Comparison of ENCODE assay signal across 1 cellular context in the genomic region with DNA sequence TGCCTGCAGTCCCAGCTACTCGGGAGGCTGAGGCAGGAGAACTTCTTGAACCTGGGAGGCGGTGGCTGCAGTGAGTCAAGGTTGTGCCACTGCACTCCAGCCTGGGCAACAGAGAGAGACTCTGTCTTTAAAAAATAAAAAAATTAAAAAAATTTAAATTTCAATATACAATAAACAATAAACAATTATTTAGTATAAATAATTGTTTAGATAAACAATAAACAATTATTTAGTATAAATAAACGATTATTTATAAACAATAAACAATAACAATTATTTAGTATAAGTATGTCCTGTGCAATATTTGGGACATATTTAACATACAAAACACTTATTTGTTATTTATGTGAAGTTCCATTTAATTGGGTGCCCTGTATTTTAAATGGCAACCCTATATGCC.
TF ChIP-seq lines count a peak whose summit lies in the region.

No MANE protein-coding gene starts in this region.

TF ChIP-seq in GM23338, 12 proteins besides CTCF, POLR2A, EP300 and RAD21 (continued from another document):
- TF ChIP-seq, protein P1, sequence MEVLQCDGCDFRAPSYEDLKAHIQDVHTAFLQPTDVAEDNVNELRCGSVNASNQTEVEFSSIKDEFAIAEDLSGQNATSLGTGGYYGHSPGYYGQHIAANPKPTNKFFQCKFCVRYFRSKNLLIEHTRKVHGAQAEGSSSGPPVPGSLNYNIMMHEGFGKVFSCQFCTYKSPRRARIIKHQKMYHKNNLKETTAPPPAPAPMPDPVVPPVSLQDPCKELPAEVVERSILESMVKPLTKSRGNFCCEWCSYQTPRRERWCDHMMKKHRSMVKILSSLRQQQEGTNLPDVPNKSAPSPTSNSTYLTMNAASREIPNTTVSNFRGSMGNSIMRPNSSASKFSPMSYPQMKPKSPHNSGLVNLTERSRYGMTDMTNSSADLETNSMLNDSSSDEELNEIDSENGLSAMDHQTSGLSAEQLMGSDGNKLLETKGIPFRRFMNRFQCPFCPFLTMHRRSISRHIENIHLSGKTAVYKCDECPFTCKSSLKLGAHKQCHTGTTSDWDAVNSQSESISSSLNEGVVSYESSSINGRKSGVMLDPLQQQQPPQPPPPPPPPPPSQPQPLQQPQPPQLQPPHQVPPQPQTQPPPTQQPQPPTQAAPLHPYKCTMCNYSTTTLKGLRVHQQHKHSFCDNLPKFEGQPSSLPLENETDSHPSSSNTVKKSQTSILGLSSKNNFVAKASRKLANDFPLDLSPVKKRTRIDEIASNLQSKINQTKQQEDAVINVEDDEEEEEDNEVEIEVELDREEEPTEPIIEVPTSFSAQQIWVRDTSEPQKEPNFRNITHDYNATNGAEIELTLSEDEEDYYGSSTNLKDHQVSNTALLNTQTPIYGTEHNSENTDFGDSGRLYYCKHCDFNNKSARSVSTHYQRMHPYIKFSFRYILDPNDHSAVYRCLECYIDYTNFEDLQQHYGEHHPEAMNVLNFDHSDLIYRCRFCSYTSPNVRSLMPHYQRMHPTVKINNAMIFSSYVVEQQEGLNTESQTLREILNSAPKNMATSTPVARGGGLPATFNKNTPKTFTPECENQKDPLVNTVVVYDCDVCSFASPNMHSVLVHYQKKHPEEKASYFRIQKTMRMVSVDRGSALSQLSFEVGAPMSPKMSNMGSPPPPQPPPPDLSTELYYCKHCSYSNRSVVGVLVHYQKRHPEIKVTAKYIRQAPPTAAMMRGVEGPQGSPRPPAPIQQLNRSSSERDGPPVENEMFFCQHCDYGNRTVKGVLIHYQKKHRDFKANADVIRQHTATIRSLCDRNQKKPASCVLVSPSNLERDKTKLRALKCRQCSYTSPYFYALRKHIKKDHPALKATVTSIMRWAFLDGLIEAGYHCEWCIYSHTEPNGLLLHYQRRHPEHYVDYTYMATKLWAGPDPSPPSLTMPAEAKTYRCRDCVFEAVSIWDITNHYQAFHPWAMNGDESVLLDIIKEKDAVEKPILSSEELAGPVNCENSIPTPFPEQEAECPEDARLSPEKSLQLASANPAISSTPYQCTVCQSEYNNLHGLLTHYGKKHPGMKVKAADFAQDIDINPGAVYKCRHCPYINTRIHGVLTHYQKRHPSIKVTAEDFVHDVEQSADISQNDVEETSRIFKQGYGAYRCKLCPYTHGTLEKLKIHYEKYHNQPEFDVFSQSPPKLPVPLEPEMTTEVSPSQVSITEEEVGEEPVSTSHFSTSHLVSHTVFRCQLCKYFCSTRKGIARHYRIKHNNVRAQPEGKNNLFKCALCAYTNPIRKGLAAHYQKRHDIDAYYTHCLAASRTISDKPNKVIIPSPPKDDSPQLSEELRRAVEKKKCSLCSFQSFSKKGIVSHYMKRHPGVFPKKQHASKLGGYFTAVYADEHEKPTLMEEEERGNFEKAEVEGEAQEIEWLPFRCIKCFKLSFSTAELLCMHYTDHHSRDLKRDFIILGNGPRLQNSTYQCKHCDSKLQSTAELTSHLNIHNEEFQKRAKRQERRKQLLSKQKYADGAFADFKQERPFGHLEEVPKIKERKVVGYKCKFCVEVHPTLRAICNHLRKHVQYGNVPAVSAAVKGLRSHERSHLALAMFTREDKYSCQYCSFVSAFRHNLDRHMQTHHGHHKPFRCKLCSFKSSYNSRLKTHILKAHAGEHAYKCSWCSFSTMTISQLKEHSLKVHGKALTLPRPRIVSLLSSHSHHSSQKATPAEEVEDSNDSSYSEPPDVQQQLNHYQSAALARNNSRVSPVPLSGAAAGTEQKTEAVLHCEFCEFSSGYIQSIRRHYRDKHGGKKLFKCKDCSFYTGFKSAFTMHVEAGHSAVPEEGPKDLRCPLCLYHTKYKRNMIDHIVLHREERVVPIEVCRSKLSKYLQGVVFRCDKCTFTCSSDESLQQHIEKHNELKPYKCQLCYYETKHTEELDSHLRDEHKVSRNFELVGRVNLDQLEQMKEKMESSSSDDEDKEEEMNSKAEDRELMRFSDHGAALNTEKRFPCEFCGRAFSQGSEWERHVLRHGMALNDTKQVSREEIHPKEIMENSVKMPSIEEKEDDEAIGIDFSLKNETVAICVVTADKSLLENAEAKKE (CRISPR knock-in tag; IDR thresholded peaks at IDR 0.05) = no peak
- TF ChIP-seq POLR2AphosphoS5 (IDR thresholded peaks at IDR 0.05; ENCODE audit: low read depth) (no peak), NANOG (IDR thresholded peaks at IDR 0.05; ENCODE audit: borderline replicate concordance) (no peak), JUNB (IDR thresholded peaks at IDR 0.05; ENCODE audit: unreplicated experiment) (no peak), EZH2phosphoT487 (IDR thresholded peaks at IDR 0.05; ENCODE audit: unreplicated experiment) (no peak), ZNF331 (CRISPR knock-in tag; IDR thresholded peaks at IDR 0.05; ENCODE audit: low read depth) (no peak)
- TF ChIP-seq, protein P2, sequence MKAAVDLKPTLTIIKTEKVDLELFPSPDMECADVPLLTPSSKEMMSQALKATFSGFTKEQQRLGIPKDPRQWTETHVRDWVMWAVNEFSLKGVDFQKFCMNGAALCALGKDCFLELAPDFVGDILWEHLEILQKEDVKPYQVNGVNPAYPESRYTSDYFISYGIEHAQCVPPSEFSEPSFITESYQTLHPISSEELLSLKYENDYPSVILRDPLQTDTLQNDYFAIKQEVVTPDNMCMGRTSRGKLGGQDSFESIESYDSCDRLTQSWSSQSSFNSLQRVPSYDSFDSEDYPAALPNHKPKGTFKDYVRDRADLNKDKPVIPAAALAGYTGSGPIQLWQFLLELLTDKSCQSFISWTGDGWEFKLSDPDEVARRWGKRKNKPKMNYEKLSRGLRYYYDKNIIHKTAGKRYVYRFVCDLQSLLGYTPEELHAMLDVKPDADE (IDR thresholded peaks at IDR 0.05) = no peak
